9 cellular contexts compared by ENCODE assay signal in the genomic region with DNA sequence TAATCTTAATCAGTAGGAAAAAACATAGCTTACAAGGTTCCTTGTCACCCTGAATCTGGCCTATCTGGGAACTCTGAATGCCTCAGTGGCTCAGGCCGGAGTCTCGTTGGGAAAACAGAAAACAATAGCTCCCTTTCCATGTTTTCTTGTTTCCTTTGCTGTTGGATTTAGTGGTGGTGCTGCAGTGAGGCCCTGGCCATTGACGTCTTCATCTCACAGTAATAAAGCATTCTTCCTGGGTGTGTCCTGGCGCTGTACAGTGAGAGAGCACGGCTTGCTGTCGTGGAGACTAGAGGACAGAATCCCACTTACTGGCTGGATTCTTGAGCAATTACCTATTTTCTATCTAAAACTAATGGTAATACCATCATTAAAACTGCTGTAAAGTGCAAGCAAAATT. TPM values are rescaled to one million over a fixed set of nuclear protein-coding genes. Genes with fewer than 3 reads are reported as not detected.
DNase-seq lines count a peak whose midpoint lies in the region; ATAC-seq and TF ChIP-seq lines count a peak whose summit lies in the region.
"Had no signal": no experiment of that assay in that cellular context is flagged by ENCODE, and none has a peak within 500 bp of the region (broad histone marks: within the 10 kb centered on the region; RNA-seq: fewer than 3 reads in every experiment).

No MANE protein-coding gene starts in this region.

- H3K4me3 Mint-ChIP-seq in CD4-positive, alpha-beta T cell: peak overlapping the region; percentile 87
- H3K4me3 Mint-ChIP-seq in activated T-helper 17 cell treated with anti-CD3 and anti-CD28 coated beads, Interleukin-2, amount 50 U/mL, for 72 hours: peak overlapping the region; percentile 96
- peak overlapping the region; percentile 7 for H3K4me3 Mint-ChIP-seq in memory B cell

- H3K27ac ChIP-seq in CD4-positive, alpha-beta T cell (ENCODE audit: low read depth, low read length): peak overlapping the region; percentile 96

- TF ChIP-seq CTCF in CD4-positive, alpha-beta T cell (IDR thresholded peaks at IDR 0.05): no peak

- CTCF ChIA-PET in CD4-positive, alpha-beta T cell (lab: Charles Lee): interaction anchor here (0.9 to 1.8 kb wide), 5 partner anchors 12 to 185 kb away, joined by 3 to 7 read pairs (median 4); no protein-coding TSS in a partner anchor

- H3K27me3 ChIP-seq in CD4-positive, alpha-beta T cell (ENCODE audit: control insufficient read depth, insufficient read depth, low read length): no peaks in the 10 kb centered on the region

- no peak for ATAC-seq in CD4-positive, alpha-beta T cell (ENCODE audit: poor library complexity)
- no peak for ATAC-seq in activated T-helper 17 cell treated with anti-CD3 and anti-CD28 coated beads, Interleukin-2, amount 50 U/mL, for 72 hours (replicated peaks)
- ATAC-seq in memory B cell (ENCODE audit: low read depth): no peak
- no peak for ATAC-seq in activated CD4-positive, CD25-positive, alpha-beta regulatory T cell treated with anti-CD3 and anti-CD28 coated beads, Interleukin-2, amount 50 U/mL, for 24 hours

- peaks cover 41% of the 10 kb centered on the region for H3K36me3 Mint-ChIP-seq in CD4-positive, alpha-beta T cell (ENCODE audit: low read depth)
- peaks cover 40% of the 10 kb centered on the region for H3K36me3 Mint-ChIP-seq in activated T-helper 17 cell treated with anti-CD3 and anti-CD28 coated beads, Interleukin-2, amount 50 U/mL, for 72 hours (ENCODE audit: low read depth)
- H3K36me3 Mint-ChIP-seq in memory B cell: peaks cover 11% of the 10 kb centered on the region

- intact Hi-C loops in CD4-positive, alpha-beta T cell (cut with DNase I, micrococcal nuclease): loop anchor here (2.0 to 10.0 kb wide), 6 partner anchors 15 to 605 kb away; a partner anchor contains a TSS

- H3K9me3 Mint-ChIP-seq in CD4-positive, alpha-beta T cell: no peaks in the 10 kb centered on the region
- no peaks in the 10 kb centered on the region for H3K9me3 Mint-ChIP-seq in activated T-helper 17 cell treated with anti-CD3 and anti-CD28 coated beads, Interleukin-2, amount 50 U/mL, for 72 hours
- no peaks in the 10 kb centered on the region for H3K9me3 Mint-ChIP-seq in memory B cell

- peaks cover 58% of the 10 kb centered on the region for H3K4me1 Mint-ChIP-seq in CD4-positive, alpha-beta T cell (ENCODE audit: low read depth)
- peaks cover 38% of the 10 kb centered on the region for H3K4me1 Mint-ChIP-seq in activated T-helper 17 cell treated with anti-CD3 and anti-CD28 coated beads, Interleukin-2, amount 50 U/mL, for 72 hours
- peaks cover 23% of the 10 kb centered on the region for H3K4me1 Mint-ChIP-seq in memory B cell

- H3K9me3 ChIP-seq in CD4-positive, alpha-beta T cell (ENCODE audit: control insufficient read depth, low read length): no peaks in the 10 kb centered on the region

- peaks cover 4% of the 10 kb centered on the region for H3K27me3 Mint-ChIP-seq in CD4-positive, alpha-beta T cell
- no peaks in the 10 kb centered on the region for H3K27me3 Mint-ChIP-seq in activated T-helper 17 cell treated with anti-CD3 and anti-CD28 coated beads, Interleukin-2, amount 50 U/mL, for 72 hours
- H3K27me3 Mint-ChIP-seq in memory B cell: no peaks in the 10 kb centered on the region

- H3K27ac Mint-ChIP-seq in CD4-positive, alpha-beta T cell: peak overlapping the region; percentile 98
- H3K27ac Mint-ChIP-seq in activated T-helper 17 cell treated with anti-CD3 and anti-CD28 coated beads, Interleukin-2, amount 50 U/mL, for 72 hours: peak overlapping the region; percentile 98
- H3K27ac Mint-ChIP-seq in memory B cell: peak overlapping the region; percentile 95

- POLR2A ChIA-PET in CD4-positive, alpha-beta T cell (lab: Charles Lee): interaction anchor here (2.0 to 8.0 kb wide), 15 partner anchors 11 to 242 kb away, joined by 6 to 117 read pairs (median 14); a partner anchor contains a TSS

- DNase-seq in CD4-positive, alpha-beta T cell: peak in 1 of 10 experiments; percentile 33
- DNase-seq in DMS153 treated with DMSO at 0.1 percent for 48 hours (lab: John Stamatoyannopoulos, UW; ENCODE audit: unreplicated experiment) (peak; percentile 17), memory B cell (ENCODE audit: low spot score in 2 of 2) (no peak), GM19240 (ENCODE audit: insufficient read length, low spot score) (no peak), LoVo (ENCODE audit: low spot score) (no peak)
- no peak for DNase-seq in activated CD4-positive, CD25-positive, alpha-beta regulatory T cell treated with anti-CD3 and anti-CD28 coated beads, Interleukin-2, amount 50 U/mL, for 72 hours
- DNase-seq: amniotic stem cell had no signal

RNA-seq across cellular contexts. Expression of a gene that starts 1.3 kb away (rescaled TPM):
- total RNA-seq in CD4-positive, alpha-beta T cell: 100 to 1,000 TPM; 976 to 998 TPM
- 100 to 1,000 TPM; 161 to 191 TPM for total RNA-seq in activated T-helper 17 cell treated with anti-CD3 and anti-CD28 coated beads, Interleukin-2, amount 50 U/mL, for 72 hours

Comparison
In these comparisons a context has a peak if more than half of its experiments do, and no peak if none do; other contexts are left out.
1. H3K4me3 Mint-ChIP-seq: peak in every context shown above with its lines; median percentile 96 in activated T-helper 17 cell treated with anti-CD3 and anti-CD28 coated beads, Interleukin-2, amount 50 U/mL, for 72 hours; 87 in CD4-positive, alpha-beta T cell; 7 in memory B cell.
2. RNA of a gene that starts 1.3 kb away (total RNA-seq): 976 to 998 TPM in CD4-positive, alpha-beta T cell; 161 to 191 TPM in activated T-helper 17 cell treated with anti-CD3 and anti-CD28 coated beads, Interleukin-2, amount 50 U/mL, for 72 hours; every median in the first group is over 4 times any median in the second.
3. Peak in every context shown above with its lines, with median percentiles within 50 percentile points of each other: H3K27ac Mint-ChIP-seq.